Comparison of ENCODE assay signal across 16 cellular contexts in the genomic region with DNA sequence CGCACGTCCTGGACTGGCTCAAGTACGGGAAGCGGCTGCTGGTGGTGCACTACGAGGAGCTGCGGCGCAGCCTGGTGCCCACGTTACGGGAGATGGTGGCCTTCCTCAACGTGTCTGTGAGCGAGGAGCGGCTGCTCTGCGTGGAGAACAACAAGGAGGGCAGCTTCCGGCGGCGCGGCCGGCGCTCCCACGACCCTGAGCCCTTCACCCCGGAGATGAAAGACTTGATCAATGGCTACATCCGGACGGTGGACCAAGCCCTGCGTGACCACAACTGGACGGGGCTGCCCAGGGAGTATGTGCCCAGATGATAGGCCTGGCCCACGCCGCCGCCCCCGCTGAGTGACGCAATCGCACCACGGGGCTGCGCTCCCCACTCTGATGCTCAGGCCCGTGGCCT. TPM values are rescaled to one million over a fixed set of nuclear protein-coding genes. Genes with fewer than 3 reads are reported as not detected.
DNase-seq lines count a peak whose midpoint lies in the region; ATAC-seq, FAIRE-seq and TF ChIP-seq lines count a peak whose summit lies in the region.
"Had no signal": no experiment of that assay in that cellular context is flagged by ENCODE, and none has a peak within 500 bp of the region (broad histone marks: within the 10 kb centered on the region; RNA-seq: fewer than 3 reads in every experiment).

No MANE protein-coding gene starts in this region.

- H3K23ac ChIP-seq in IMR-90 (ENCODE audit: low read depth, low read length) = no peak overlapping the region

- H3K36me3 Mint-ChIP-seq in activated T-helper 1 cell treated with anti-CD3 and anti-CD28 coated beads, Interleukin-12 subunit alpha, Interleukin-12 subunit beta, Interleukin-2, Interleukin-4 antibody, amounts not matched to agents 30 ng/mL and 10 ng/mL and 1 ng/mL, durations not matched to agents 14 hours and 24 hours and 36 hours (ENCODE audit: low read depth) = no peaks in the 10 kb centered on the region
- H3K36me3 Mint-ChIP-seq: CD14-positive monocyte; CD4-positive, alpha-beta memory T cell had no signal

- dilution Hi-C loops in IMR-90 (cut with HindIII; ENCODE audit: low sequenced_read_pairs, unreplicated experiment) = no loop called here

- no peaks in the 10 kb centered on the region for H3K36me3 ChIP-seq in IMR-90 (ENCODE audit: control insufficient read depth, insufficient read depth, low read length)
- H3K36me3 ChIP-seq: HAP-1 had no signal

- no peak overlapping the region for H2BK20ac ChIP-seq in IMR-90 (ENCODE audit: low read depth, low read length)

- H3K4ac ChIP-seq in IMR-90 (ENCODE audit: low read depth, low read length) = no peak overlapping the region

- TF ChIP-seq RAD21 in A549 (conservative IDR thresholded peaks at IDR 0.05 in 1 of 2, IDR thresholded peaks at IDR 0.05 in 1 of 2) = no peak
- TF ChIP-seq RAD21 in IMR-90 (IDR thresholded peaks at IDR 0.05; ENCODE audit: low read length) = no peak

- no peaks in the 10 kb centered on the region for H3K27me3 ChIP-seq in IMR-90 (ENCODE audit: control insufficient read depth, insufficient read depth, low read length)

- no peak overlapping the region for H4K8ac ChIP-seq in IMR-90 (ENCODE audit: low read depth in 2 of 2, low read length in 2 of 2)

- no peak overlapping the region for H4K91ac ChIP-seq in IMR-90 (ENCODE audit: insufficient read depth, low read depth, low read length)

- CTCF ChIA-PET in A549 (lab: Yijun Ruan, JAX) (interaction anchor here (1.0 kb wide), 1 partner anchor 10 kb away, joined by 3 read pairs; no protein-coding TSS in a partner anchor), IMR-90 (lab: Yijun Ruan, JAX) (no interaction called here)

- no peaks in the 10 kb centered on the region for H3K79me1 ChIP-seq in IMR-90 (ENCODE audit: low read depth in 1 of 2, low read length in 2 of 2)

- ATAC-seq in A549 (no peak), IMR-90 (ENCODE audit: low read depth) (no peak)
- ATAC-seq: GM12878 had no signal

- H3K9ac ChIP-seq in IMR-90 (ENCODE audit: low read depth, low read length) = no peak overlapping the region

- H3K9me3 ChIP-seq in A549 (peaks cover 15% of the 10 kb centered on the region; the same call in 2 of the 3 replicates), IMR-90 (ENCODE audit: control insufficient read depth, insufficient read depth, low read length) (peaks cover 47% of the 10 kb centered on the region)
- H3K9me3 ChIP-seq: HAP-1 had no signal

- no peak overlapping the region for H2BK15ac ChIP-seq in IMR-90 (ENCODE audit: low read depth, low read length)

- H3K27me3 Mint-ChIP-seq in activated T-helper 1 cell treated with anti-CD3 and anti-CD28 coated beads, Interleukin-12 subunit alpha, Interleukin-12 subunit beta, Interleukin-2, Interleukin-4 antibody, amounts not matched to agents 30 ng/mL and 10 ng/mL and 1 ng/mL, durations not matched to agents 14 hours and 24 hours and 36 hours (ENCODE audit: insufficient read depth) = peaks cover 2% of the 10 kb centered on the region
- H3K27me3 Mint-ChIP-seq: CD4-positive, alpha-beta memory T cell had no signal

- intact Hi-C loops in IMR-90 (cut with micrococcal nuclease) = no loop called here
- intact Hi-C loops in activated T-helper 1 cell treated with anti-CD3 and anti-CD28 coated beads, Interleukin-12 subunit alpha, Interleukin-12 subunit beta, Interleukin-2, Interleukin-4 antibody, amounts not matched to agents 30 ng/mL and 10 ng/mL and 1 ng/mL, durations not matched to agents 14 hours and 24 hours and 36 hours (cut with micrococcal nuclease) = no loop called here

- TF ChIP-seq POLR2A in A549 (IDR thresholded peaks at IDR 0.05; ENCODE audit: low read length) (peak; percentile 15; the same call in 1 of the 2 replicates), IMR-90 (IDR thresholded peaks at IDR 0.05; ENCODE audit: low read depth, low read length) (no peak)

- no peak overlapping the region for H4K5ac ChIP-seq in IMR-90 (ENCODE audit: low read depth, low read length)

- H3K4me1 ChIP-seq in A549 = no peaks in the 10 kb centered on the region
- no peaks in the 10 kb centered on the region for H3K4me1 ChIP-seq in IMR-90 (ENCODE audit: control insufficient read depth, insufficient read depth, low read length)
- H3K4me1 ChIP-seq: HAP-1 had no signal

- no peak overlapping the region for H3K27ac Mint-ChIP-seq in activated T-helper 1 cell treated with anti-CD3 and anti-CD28 coated beads, Interleukin-12 subunit alpha, Interleukin-12 subunit beta, Interleukin-2, Interleukin-4 antibody, amounts not matched to agents 30 ng/mL and 10 ng/mL and 1 ng/mL, durations not matched to agents 14 hours and 24 hours and 36 hours
- H3K27ac Mint-ChIP-seq: CD4-positive, alpha-beta memory T cell had no signal

- no peak for TF ChIP-seq EP300 in A549 (IDR thresholded peaks at IDR 0.05)

- H2AK5ac ChIP-seq in IMR-90 (ENCODE audit: low read depth, low read length) = no peak overlapping the region

- H3K4me3 ChIP-seq in A549 (no peak overlapping the region), IMR-90 (ENCODE audit: insufficient read depth, low read depth, low read length) (no peak overlapping the region)
- H3K4me3 ChIP-seq: GM12878, HAP-1 had no signal

- H3K4me1 Mint-ChIP-seq in activated T-helper 1 cell treated with anti-CD3 and anti-CD28 coated beads, Interleukin-12 subunit alpha, Interleukin-12 subunit beta, Interleukin-2, Interleukin-4 antibody, amounts not matched to agents 30 ng/mL and 10 ng/mL and 1 ng/mL, durations not matched to agents 14 hours and 24 hours and 36 hours (ENCODE audit: low read depth) = no peaks in the 10 kb centered on the region
- H3K4me1 Mint-ChIP-seq: CD14-positive monocyte; CD4-positive, alpha-beta memory T cell had no signal

- H3K9me1 ChIP-seq in IMR-90 (ENCODE audit: insufficient read depth, low read length) = no peaks in the 10 kb centered on the region

- no peak overlapping the region for H2AK9ac ChIP-seq in IMR-90 (replicated peaks; ENCODE audit: low read depth, low read length, poor library complexity)

- BruUV-seq in IMR-90 (replicated peaks; lab: Mats Ljungman, UMichigan) = no TSS peak

- H3K14ac ChIP-seq in IMR-90 (replicated peaks; ENCODE audit: low read depth, low read length) = no peak overlapping the region

- H3K4me2 ChIP-seq in A549 (no peak overlapping the region), IMR-90 (ENCODE audit: low read depth, low read length) (no peak overlapping the region)

- no peak for DNase-seq in A549 (ENCODE audit: low read depth in 1 of 2, low spot score in 1 of 2)
- no peak for DNase-seq in IMR-90
- peak; percentile 39 for DNase-seq in ecto neural progenitor cell (ENCODE audit: low spot score)
- DNase-seq in mesenteric fat pad (ENCODE audit: low spot score) = peak; percentile 87
- DNase-seq in activated T-helper 1 cell treated with anti-CD3 and anti-CD28 coated beads, Interleukin-12 subunit alpha, Interleukin-12 subunit beta, Interleukin-2, Interleukin-4 antibody, amounts not matched to agents 30 ng/mL and 10 ng/mL and 1 ng/mL, durations not matched to agents 14 hours and 24 hours and 36 hours (ENCODE audit: low spot score) = no peak
- DNase-seq in activated CD4-positive, CD25-positive, alpha-beta regulatory T cell (lab: John Stamatoyannopoulos, UW) = no peak
- no peak for DNase-seq in ureter (ENCODE audit: low spot score)
- DNase-seq: AML-193; CD4-positive, alpha-beta memory T cell; DND-41; EL had no signal

- 84% methylated on average over 33 of the region's 34 CpGs for WGBS in A549 (ENCODE audit: missing lambda C conversion rate)
- WGBS in IMR-90 (ENCODE audit: extremely low coverage in 2 of 2, insufficient read length in 1 of 2), 2 experiments = 74% methylated on average over 12 of the region's 34 CpGs; no CpG with 5 or more reads in 1 of the 2 experiments

- H2AFZ ChIP-seq in IMR-90 (replicated peaks; ENCODE audit: low read length, poor library complexity) = peak overlapping the region; percentile 43

- POLR2A ChIA-PET in A549 (lab: Yijun Ruan, JAX) = no interaction called here
- POLR2A ChIA-PET in IMR-90 (lab: Charles Lee; ENCODE audit: unreplicated experiment) = no interaction called here

- no peak overlapping the region for H3K18ac ChIP-seq in IMR-90 (ENCODE audit: low read depth, low read length)

- H4K20me1 ChIP-seq in IMR-90 (ENCODE audit: insufficient read depth, low read length) = no peaks in the 10 kb centered on the region

- no peak overlapping the region for H3K4me3 Mint-ChIP-seq in activated T-helper 1 cell treated with anti-CD3 and anti-CD28 coated beads, Interleukin-12 subunit alpha, Interleukin-12 subunit beta, Interleukin-2, Interleukin-4 antibody, amounts not matched to agents 30 ng/mL and 10 ng/mL and 1 ng/mL, durations not matched to agents 14 hours and 24 hours and 36 hours
- H3K4me3 Mint-ChIP-seq: CD14-positive monocyte; CD4-positive, alpha-beta memory T cell had no signal

- no peak overlapping the region for H3K27ac ChIP-seq in A549
- H3K27ac ChIP-seq in IMR-90 (ENCODE audit: insufficient read depth, low read length) = no peak overlapping the region

- no peak for FAIRE-seq in A549 (lab: Jason Lieb, UNC)
- FAIRE-seq: A204.1, GM12878 had no signal

- in situ Hi-C loops in IMR-90 (cut with MboI; ENCODE audit: low sequenced_read_pairs) = no loop called here

- peaks cover 7% of the 10 kb centered on the region for H3K9me3 Mint-ChIP-seq in activated T-helper 1 cell treated with anti-CD3 and anti-CD28 coated beads, Interleukin-12 subunit alpha, Interleukin-12 subunit beta, Interleukin-2, Interleukin-4 antibody, amounts not matched to agents 30 ng/mL and 10 ng/mL and 1 ng/mL, durations not matched to agents 14 hours and 24 hours and 36 hours

- no peak for TF ChIP-seq CTCF in A549 (IDR thresholded peaks at IDR 0.05)
- TF ChIP-seq CTCF in IMR-90 (conservative IDR thresholded peaks at IDR 0.05; ENCODE audit: low read depth, low read length) = no peak

- H2BK120ac ChIP-seq in IMR-90 (ENCODE audit: low read depth, low read length) = no peak overlapping the region

- no peak overlapping the region for H2BK5ac ChIP-seq in IMR-90 (ENCODE audit: low read depth, low read length, poor library complexity, severe bottlenecking)

- H3K56ac ChIP-seq in IMR-90 (ENCODE audit: extremely low read depth, insufficient read depth, low read length) = no peak overlapping the region

RNA-seq across cellular contexts. Expression of gene WSCD1, which starts 50.2 kb away (rescaled TPM):
- polyA plus RNA-seq in A549 (2011; rRNA removed) (1.6 and 1.9 TPM in 2 replicates), A549 (2017; fragmentation: RNase III; extraction: RNeasy Plus Mini Kit Qiagen cat#74134 plus additional on column Dnase treatment) (0.96 to 1.6 TPM (median 0.96 TPM) in 3 replicates), IMR-90 (2012; rRNA removed) (0.07 TPM in 1 of 2 replicates, not detected in the other)
- 2.2 and 2.6 TPM in 2 replicates for polyA plus RNA-seq in A549 (2012; cell fraction: cytosol; rRNA removed)
- polyA plus RNA-seq in A549 (2012; cell fraction: nucleus; rRNA removed) = 3.0 and 4.0 TPM in 2 replicates
- polyA minus RNA-seq in A549 (2011; rRNA and poly(A)+ RNA removed) = 2.2 and 2.4 TPM in 2 replicates
- total RNA-seq in IMR-90 (2012; rRNA removed) (under 0.01 TPM in 1 of 2 replicates, not detected in the other), mesenteric fat pad (3.9 TPM), ureter (3.6 TPM)
- 0.08 TPM in 1 of 2 replicates, not detected in the other for polyA plus RNA-seq in IMR-90 (2012; cell fraction: cytosol; rRNA removed)
- polyA plus RNA-seq in IMR-90 (2012; cell fraction: nucleus; rRNA removed; ENCODE audit: low replicate concordance) = 0.02 TPM in 1 of 2 replicates, not detected in the other
- total RNA-seq in activated T-helper 1 cell treated with anti-CD3 and anti-CD28 coated beads, Interleukin-12 subunit alpha, Interleukin-12 subunit beta, Interleukin-2, Interleukin-4 antibody, amounts not matched to agents 30 ng/mL and 10 ng/mL and 1 ng/mL, durations not matched to agents 14 hours and 24 hours and 36 hours = 0.07 and 0.10 TPM in 2 replicates
- total RNA-seq: G401, GM12878 had no signal
- polyA plus RNA-seq: CD14-positive monocyte; CD4-positive, alpha-beta memory T cell had no signal

Comparison
In these comparisons a context has a peak if more than half of its experiments do, and no peak if none do; other contexts are left out.
1. DNase-seq: peak in ecto neural progenitor cell (single experiment) and mesenteric fat pad (single experiment); none in A549 (0 of 2), IMR-90 (single experiment), activated T-helper 1 cell treated with anti-CD3 and anti-CD28 coated beads, Interleukin-12 subunit alpha, Interleukin-12 subunit beta, Interleukin-2, Interleukin-4 antibody, amounts not matched to agents 30 ng/mL and 10 ng/mL and 1 ng/mL, durations not matched to agents 14 hours and 24 hours and 36 hours (single experiment), activated CD4-positive, CD25-positive, alpha-beta regulatory T cell (0 of 4) and ureter (single experiment).